In the genomic region with DNA sequence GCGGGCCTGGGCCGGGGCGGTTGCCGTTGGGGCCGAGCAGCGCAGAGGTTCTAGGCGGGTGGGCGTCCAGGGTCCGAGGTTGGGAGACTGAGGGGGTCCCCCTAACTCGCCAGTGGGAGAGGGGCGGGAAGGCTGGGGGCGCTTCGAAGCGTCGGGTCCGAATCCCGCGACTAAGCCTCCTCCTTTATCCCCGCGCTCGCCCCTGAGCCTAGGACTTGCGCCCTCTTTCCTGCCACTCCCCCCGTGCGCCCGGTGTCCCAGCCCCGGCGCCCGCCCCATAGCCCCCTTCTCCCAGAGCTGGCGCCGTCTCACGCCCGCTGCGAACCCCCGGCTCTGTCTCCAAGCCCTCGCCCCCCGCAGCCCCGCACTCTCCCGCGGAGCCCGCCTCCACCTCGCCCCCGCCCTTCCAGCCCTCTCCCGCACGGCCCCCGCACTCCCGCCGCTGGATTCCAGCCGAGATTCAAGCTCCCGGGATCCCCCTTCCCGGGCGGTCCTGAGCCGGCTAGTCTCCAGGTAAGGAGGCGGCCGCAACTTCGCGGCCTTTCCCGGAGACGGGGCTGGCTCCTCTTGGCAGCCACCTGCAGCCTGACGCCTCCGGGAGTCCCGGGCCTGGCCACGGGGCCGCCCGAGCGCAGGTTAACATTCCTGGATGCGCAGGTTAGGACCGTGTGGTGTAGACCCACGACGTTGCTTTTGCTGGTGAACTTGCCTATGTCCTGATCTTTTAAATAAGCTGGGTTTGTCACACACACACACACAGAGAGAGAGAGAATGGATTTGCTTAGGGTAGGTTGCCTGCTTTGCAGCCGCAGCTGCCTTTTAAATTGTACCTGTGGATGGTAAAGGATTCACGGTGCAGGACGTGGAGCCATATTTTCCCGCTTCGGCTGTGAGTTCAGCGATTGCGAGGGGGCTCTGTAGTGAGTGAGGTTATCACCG, we compare ENCODE assay signal across 8 cellular contexts. TPM values are rescaled to one million over a fixed set of nuclear protein-coding genes. Genes with fewer than 3 reads are reported as not detected.
DNase-seq lines count a peak whose midpoint lies in the region; ATAC-seq and TF ChIP-seq lines count a peak whose summit lies in the region.

No MANE protein-coding gene starts in this region.

- ATAC-seq in HG02623 (IDR thresholded peaks at IDR 0.05; ENCODE audit: unreplicated experiment), result peak; percentile 3
- peak; percentile 11 for ATAC-seq in stimulated activated memory B cell treated with anti-CD40 and anti-IgM and Interleukin-4, amounts not matched to agents 10 μg/mL and 1 μg/mL and 100 μg/mL, for 72 hours
- ATAC-seq in GM18517 (IDR thresholded peaks at IDR 0.05; ENCODE audit: unreplicated experiment), result no peak

- no peaks in the 10 kb centered on the region for H3K9me3 ChIP-seq in SJCRH30 (replicated peaks)

- peak overlapping the region; percentile 16 for H3K27ac Mint-ChIP-seq in stimulated activated memory B cell treated with anti-CD40 and anti-IgM and Interleukin-4, amounts not matched to agents 10 μg/mL and 1 μg/mL and 100 μg/mL, for 72 hours

- H3K27ac ChIP-seq in SJCRH30, result no peak overlapping the region; the same call in 1 of the 2 replicates

- no peak for TF ChIP-seq CTCF in cardiac fibroblast (IDR thresholded peaks at IDR 0.05; ENCODE audit: low read depth, low read length)

- DNase-seq in ELR (ENCODE audit: low read depth), result peak; percentile 19
- peak in 1 of 2 experiments; percentile 26 for DNase-seq in SJCRH30
- peak in 1 of 2 donors; percentile 10 for DNase-seq in cardiac fibroblast (ENCODE audit: low read depth in 2 of 2)
- peak; percentile 55 for DNase-seq in kidney tubule cell (ENCODE audit: low spot score)
- no peak for DNase-seq in cortex of kidney (lab: John Stamatoyannopoulos, UW)

- no peaks in the 10 kb centered on the region for H3K27me3 Mint-ChIP-seq in stimulated activated memory B cell treated with anti-CD40 and anti-IgM and Interleukin-4, amounts not matched to agents 10 μg/mL and 1 μg/mL and 100 μg/mL, for 72 hours

- H3K27me3 ChIP-seq in SJCRH30, result no peaks in the 10 kb centered on the region

- no peaks in the 10 kb centered on the region for H3K9me3 Mint-ChIP-seq in stimulated activated memory B cell treated with anti-CD40 and anti-IgM and Interleukin-4, amounts not matched to agents 10 μg/mL and 1 μg/mL and 100 μg/mL, for 72 hours

- H3K4me3 ChIP-seq in SJCRH30 (peak overlapping the region; percentile 86), cardiac fibroblast (replicated peaks in 1 of 2; ENCODE audit: low read depth in 2 of 2, low read length in 2 of 2) (peak overlapping the region; percentile 75 to 86)

- H3K4me1 ChIP-seq in SJCRH30, result peaks cover 26% of the 10 kb centered on the region; the same call in 1 of the 2 replicates

- peak overlapping the region; percentile 76 for H3K4me3 Mint-ChIP-seq in stimulated activated memory B cell treated with anti-CD40 and anti-IgM and Interleukin-4, amounts not matched to agents 10 μg/mL and 1 μg/mL and 100 μg/mL, for 72 hours

- no peaks in the 10 kb centered on the region for H3K36me3 ChIP-seq in SJCRH30

- H3K4me1 Mint-ChIP-seq in stimulated activated memory B cell treated with anti-CD40 and anti-IgM and Interleukin-4, amounts not matched to agents 10 μg/mL and 1 μg/mL and 100 μg/mL, for 72 hours, result peaks cover 20% of the 10 kb centered on the region

- no peaks in the 10 kb centered on the region for H3K36me3 Mint-ChIP-seq in stimulated activated memory B cell treated with anti-CD40 and anti-IgM and Interleukin-4, amounts not matched to agents 10 μg/mL and 1 μg/mL and 100 μg/mL, for 72 hours

RNA-seq across cellular contexts. Expression of gene PXYLP1, which starts 0.6 kb away (rescaled TPM):
- 21.4 and 24.9 TPM in 2 replicates for total RNA-seq in SJCRH30 (2014; rRNA removed; shearing (Covaris generic))
